Comparison of ENCODE assay signal across 8 cellular contexts in genomic region chr3:28726840-28727239, GRCh38.
A peak's percentile ranks its signal among the peaks of the same experiment; 100 is the strongest.
DNase-seq lines count a peak whose midpoint lies in the region; ATAC-seq and TF ChIP-seq lines count a peak whose summit lies in the region.

No MANE protein-coding gene starts in this region.

- peak; percentile 69 for ATAC-seq in HG02588 (IDR thresholded peaks at IDR 0.05; ENCODE audit: unreplicated experiment)

- in situ Hi-C loops in astrocyte of the spinal cord (cut with HindIII; ENCODE audit: low sequenced_read_pairs) = no loop called here

- TF ChIP-seq CTCF in astrocyte of the spinal cord (IDR thresholded peaks at IDR 0.05; ENCODE audit: low read depth, low read length) = peak; percentile 61

- peak; percentile 20 for DNase-seq in stimulated activated CD4-positive, alpha-beta T cell treated with anti-CD3 and anti-CD28 coated beads, Interleukin-15, amount 100 ng/mL, for 24 hours
- no peak for DNase-seq in stimulated activated CD4-positive, alpha-beta T cell treated with anti-CD3 and anti-CD28 coated beads, Interleukin-4, amount 100 ng/mL, for 4 hours
- DNase-seq in NCI-H1105 treated with DMSO at 0.1 percent for 48 hours (lab: John Stamatoyannopoulos, UW) (peak; percentile 10), astrocyte of the spinal cord (ENCODE audit: low read depth, low spot score) (peak; percentile 14), left kidney (ENCODE audit: low read depth, low spot score) (peak; percentile 55), inferior parietal cortex (ENCODE audit: extremely low spot score) (no peak), COR-L47 (lab: John Stamatoyannopoulos, UW) (no peak)

- no peak overlapping the region for H3K4me3 ChIP-seq in astrocyte of the spinal cord (ENCODE audit: low read depth, low read length)

Comparison
In these comparisons a context has a peak if more than half of its experiments do, and no peak if none do; other contexts are left out.
1. DNase-seq: peak in stimulated activated CD4-positive, alpha-beta T cell treated with anti-CD3 and anti-CD28 coated beads, Interleukin-15, amount 100 ng/mL, for 24 hours (single experiment), NCI-H1105 treated with DMSO at 0.1 percent for 48 hours (single experiment), astrocyte of the spinal cord (single experiment) and left kidney (single experiment); none in stimulated activated CD4-positive, alpha-beta T cell treated with anti-CD3 and anti-CD28 coated beads, Interleukin-4, amount 100 ng/mL, for 4 hours (0 of 2), inferior parietal cortex (single experiment) and COR-L47 (single experiment).